In the genomic region with DNA sequence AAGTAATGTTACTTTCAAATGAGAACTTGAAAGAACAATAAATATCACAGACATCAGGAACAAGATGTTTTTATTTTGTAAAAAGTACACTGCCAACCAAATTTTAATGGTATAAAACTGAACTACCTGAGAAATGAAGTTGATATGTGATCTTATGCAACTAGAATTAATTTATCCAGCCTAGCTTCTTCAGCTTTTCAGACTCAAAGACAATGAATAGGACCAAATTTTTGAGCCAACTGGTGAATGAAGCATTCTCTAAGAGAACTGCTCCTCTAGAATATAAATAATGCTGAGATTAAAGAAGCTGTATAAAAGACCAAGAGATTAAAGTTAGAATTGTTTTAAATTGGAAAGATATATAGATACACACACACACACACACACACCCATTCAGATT, we compare ENCODE assay signal across 26 cellular contexts. TPM values are rescaled to one million over a fixed set of nuclear protein-coding genes. Genes with fewer than 3 reads are reported as not detected.
DNase-seq lines count a peak whose midpoint lies in the region; ATAC-seq, FAIRE-seq and TF ChIP-seq lines count a peak whose summit lies in the region.
"Had no signal": no experiment of that assay in that cellular context is flagged by ENCODE, and none has a peak within 500 bp of the region (broad histone marks: within the 10 kb centered on the region; RNA-seq: fewer than 3 reads in every experiment).

No MANE protein-coding gene starts in this region.

- TF ChIP-seq POLR2A in H54 (IDR thresholded peaks at IDR 0.05; ENCODE audit: low read depth, low read length) (no peak), uterus (IDR thresholded peaks at IDR 0.05) (no peak)

- H3K27ac ChIP-seq in dorsolateral prefrontal cortex, result peak overlapping the region in 54 of 59 donors; percentile 0 to 99 (median 94)
- peak overlapping the region; percentile 55 for H3K27ac ChIP-seq in substantia nigra (ENCODE audit: low read depth, low read length, poor library complexity, severe bottlenecking)
- H3K27ac ChIP-seq in uterus, result no peak overlapping the region
- H3K27ac ChIP-seq: 22Rv1; A549; BLaER1 treated with 17β-estradiol and CSF1 and Interleukin-3, amounts not matched to agents 10 nM and 100 nM; C4-2B had no signal

- H3K4me3 ChIP-seq in dorsolateral prefrontal cortex (peak overlapping the region in 2 of 59 donors; percentile 1 to 4), uterus (no peak overlapping the region)
- H3K4me3 ChIP-seq: A549; BLaER1 treated with 17β-estradiol and CSF1 and Interleukin-3, amounts not matched to agents 10 nM and 100 nM; GM12878 had no signal

- no peaks in the 10 kb centered on the region for H3K36me3 ChIP-seq in uterus
- H3K36me3 ChIP-seq: BLaER1 treated with 17β-estradiol and CSF1 and Interleukin-3, amounts not matched to agents 10 nM and 100 nM had no signal

- DNase-seq in H54 (ENCODE audit: insufficient read length, low spot score) (no peak), dorsolateral prefrontal cortex (no peak), midbrain (lab: John Stamatoyannopoulos, UW) (peak; percentile 16), substantia nigra (lab: John Stamatoyannopoulos, UW) (no peak), NAMALWA (ENCODE audit: low spot score) (no peak), uterus (no peak), NCI-H524 treated with DMSO at 0.1 percent for 48 hours (lab: John Stamatoyannopoulos, UW) (no peak)
- DNase-seq: AML-193; Caco-2; Calu3; CD4-positive, alpha-beta T cell; CD8-positive, alpha-beta T cell; DMS53; DMS79; DND-41; EL; GDM1 had no signal

- no peaks in the 10 kb centered on the region for H3K27me3 ChIP-seq in dorsolateral prefrontal cortex
- no peaks in the 10 kb centered on the region for H3K27me3 ChIP-seq in uterus
- H3K27me3 ChIP-seq: BLaER1 treated with 17β-estradiol and CSF1 and Interleukin-3, amounts not matched to agents 10 nM and 100 nM had no signal

- TF ChIP-seq CTCF in dorsolateral prefrontal cortex (IDR thresholded peaks at IDR 0.05 in 54 of 56, conservative IDR thresholded peaks at IDR 0.05 in 2 of 56; ENCODE audit: low read depth in 1 of 56, partially characterized antibody in 56 of 56) (no peak), uterus (IDR thresholded peaks at IDR 0.05) (no peak)

- no peaks in the 10 kb centered on the region for H3K4me1 ChIP-seq in uterus

- FAIRE-seq in H54 (lab: Jason Lieb, UNC), result peak; percentile 65
- FAIRE-seq: A549, D721Med, GM12878, GM12892, GM18507 had no signal

- H3K9me3 ChIP-seq in uterus, result no peaks in the 10 kb centered on the region
- H3K9me3 ChIP-seq: A549; BLaER1 treated with 17β-estradiol and CSF1 and Interleukin-3, amounts not matched to agents 10 nM and 100 nM; Caco-2 had no signal

- intact Hi-C loops in dorsolateral prefrontal cortex (cut with DNase I), result loop anchor here in 1 of 2 donors (5.0 kb wide), 1 partner anchor 107 kb away; no protein-coding TSS in a partner anchor
- intact Hi-C loops in uterus (cut with DNase I; ENCODE audit: low total_unique reads), result no loop called here

- no peak for ATAC-seq in HG02610 (IDR thresholded peaks at IDR 0.05; ENCODE audit: unreplicated experiment)
- ATAC-seq: A549; CD8-positive, alpha-beta T cell; GM12878 had no signal

RNA-seq across cellular contexts. Expression of a gene that starts 9.9 kb away (rescaled TPM):
- total RNA-seq in dorsolateral prefrontal cortex, result 100 to 1,000 TPM in 3 of 120 experiments, 10 to 100 TPM in 117; 28.9 to 134 (median 53.2) TPM
- 10 to 100 TPM in 3 of 4 donors, 1 to 10 TPM in 1; 9.7 to 40.5 (median 20.6) TPM for total RNA-seq in uterus

RNA-seq across cellular contexts. Expression of a gene that starts 45.4 kb away (rescaled TPM):
- 10 to 100 TPM in 11 of 120 experiments, 1 to 10 TPM in 109; 3.2 to 14.7 (median 6.5) TPM for total RNA-seq in dorsolateral prefrontal cortex
- total RNA-seq in uterus, result 10 to 100 TPM in 3 of 4 donors, 1 to 10 TPM in 1; 8.5 to 24.7 (median 19.8) TPM

Comparison
In these comparisons a context has a peak if more than half of its experiments do, and no peak if none do; other contexts are left out.
1. H3K27ac ChIP-seq: peak in dorsolateral prefrontal cortex (54 of 59) and substantia nigra (single experiment); none in uterus (0 of 2).